10 cellular contexts compared by ENCODE assay signal in genomic region chr5:50553560-50553984, GRCh38.
DNase-seq lines count a peak whose midpoint lies in the region; ATAC-seq, FAIRE-seq and TF ChIP-seq lines count a peak whose summit lies in the region.
"Had no signal": no experiment of that assay in that cellular context is flagged by ENCODE, and none has a peak within 500 bp of the region (broad histone marks: within the 10 kb centered on the region; RNA-seq: fewer than 3 reads in every experiment).

No MANE protein-coding gene starts in this region.

- H3K79me2 ChIP-seq in hepatocyte: no peaks in the 10 kb centered on the region

- FAIRE-seq in GM19239 (lab: Jason Lieb, UNC): no peak

- no peaks in the 10 kb centered on the region for H3K9me2 ChIP-seq in hepatocyte (replicated peaks; ENCODE audit: insufficient read depth)

- TF ChIP-seq CTCF in Panc1 (IDR thresholded peaks at IDR 0.05) (no peak), hepatocyte (IDR thresholded peaks at IDR 0.05; ENCODE audit: poor library complexity) (no peak), HFFc6 (IDR thresholded peaks at IDR 0.05) (no peak)

- H3K4me1 ChIP-seq in Panc1 (ENCODE audit: control insufficient read depth, insufficient read depth, low read length) (no peaks in the 10 kb centered on the region; the same call in 1 of the 2 replicates), hepatocyte (ENCODE audit: insufficient read depth) (no peaks in the 10 kb centered on the region)

- CTCF ChIA-PET in Panc1 (lab: Charles Lee): no interaction called here

- intact Hi-C loops in left ventricle myocardium superior (cut with micrococcal nuclease) (no loop called here), Right ventricle myocardium inferior (cut with DNase I) (no loop called here), Panc1 (cut with micrococcal nuclease; ENCODE audit: unreplicated experiment) (no loop called here)

- no TSS peak for BruUV-seq in Panc1 (replicated peaks; lab: Mats Ljungman, UMichigan)

- DNase-seq in left ventricle myocardium superior (no peak), Right ventricle myocardium inferior (ENCODE audit: missing footprints) (no peak), Panc1 (ENCODE audit: low read depth, low spot score) (no peak), hepatocyte (ENCODE audit: low spot score) (no peak), GM19239 (ENCODE audit: insufficient read length, low spot score) (no peak), HFFc6 (no peak), activated gamma-delta T cell treated with Interleukin-2 at 50 U/mL for 16 hours (no peak)
- DNase-seq: activated CD4-positive, alpha-beta memory T cell treated with anti-CD3 and anti-CD28 coated beads for 36 hours; aorta had no signal

- H3K27me3 ChIP-seq in Panc1 (ENCODE audit: control insufficient read depth, insufficient read depth, low read length) (no peaks in the 10 kb centered on the region), hepatocyte (no peaks in the 10 kb centered on the region)

- WGBS in hepatocyte (ENCODE audit: low lambda C conversion rate, missing lambda C conversion rate): 51% methylated on average over 4 of the region's 4 CpGs

- H3K4me2 ChIP-seq in hepatocyte: peak overlapping the region; percentile 39

- H3K9me3 ChIP-seq in Panc1 (ENCODE audit: control insufficient read depth, insufficient read depth, low read depth, low read length) (no peaks in the 10 kb centered on the region), hepatocyte (ENCODE audit: low read depth) (no peaks in the 10 kb centered on the region)

- no peak overlapping the region for H3K4me3 Mint-ChIP-seq in HFFc6
- H3K4me3 Mint-ChIP-seq: activated CD4-positive, alpha-beta memory T cell treated with anti-CD3 and anti-CD28 coated beads for 36 hours had no signal

- peak overlapping the region in 1 of 2 experiments; percentile 43; a peak in 2 of 4 replicates for H3K4me3 ChIP-seq in Panc1 (ENCODE audit: low read depth in 2 of 2, low read length in 2 of 2)
- no peak overlapping the region for H3K4me3 ChIP-seq in hepatocyte

- no peaks in the 10 kb centered on the region for H3K36me3 ChIP-seq in Panc1 (ENCODE audit: control insufficient read depth, insufficient read depth, low read length)
- no peaks in the 10 kb centered on the region for H3K36me3 ChIP-seq in hepatocyte (replicated peaks; ENCODE audit: insufficient read depth, low read depth)

- H3K27me3 Mint-ChIP-seq in HFFc6 (ENCODE audit: insufficient read depth): no peaks in the 10 kb centered on the region
- H3K27me3 Mint-ChIP-seq: activated CD4-positive, alpha-beta memory T cell treated with anti-CD3 and anti-CD28 coated beads for 36 hours had no signal

- no peak overlapping the region for H3K27ac Mint-ChIP-seq in HFFc6
- H3K27ac Mint-ChIP-seq: activated CD4-positive, alpha-beta memory T cell treated with anti-CD3 and anti-CD28 coated beads for 36 hours had no signal

- peaks cover 5% of the 10 kb centered on the region; the same call in 1 of the 2 replicates for H3K9me3 Mint-ChIP-seq in HFFc6

- peak; percentile 39 for ATAC-seq in left ventricle myocardium superior
- no peak for ATAC-seq in Right ventricle myocardium inferior
- ATAC-seq in Panc1: peak; percentile 71
- ATAC-seq in GM19397 (IDR thresholded peaks at IDR 0.05; ENCODE audit: unreplicated experiment): no peak

- H2AFZ ChIP-seq in hepatocyte: peak overlapping the region; percentile 12

- no peaks in the 10 kb centered on the region for H3K4me1 Mint-ChIP-seq in HFFc6 (ENCODE audit: low read depth)

- H3K27ac ChIP-seq in Panc1 (ENCODE audit: low read length) (peak overlapping the region; percentile 3; the same call in 1 of the 2 replicates), hepatocyte (no peak overlapping the region)

- H3K36me3 Mint-ChIP-seq in HFFc6 (ENCODE audit: low read depth): no peaks in the 10 kb centered on the region
- H3K36me3 Mint-ChIP-seq: activated CD4-positive, alpha-beta memory T cell treated with anti-CD3 and anti-CD28 coated beads for 36 hours had no signal

- H4K20me1 ChIP-seq in hepatocyte (ENCODE audit: insufficient read depth, poor library complexity, severe bottlenecking): no peaks in the 10 kb centered on the region

- in situ Hi-C loops in Panc1 (cut with HindIII; ENCODE audit: low pct_unique_long_range_greater_than_20kb, low sequenced_read_pairs): no loop called here

- POLR2A ChIA-PET in Panc1 (lab: Charles Lee): no interaction called here

Comparison
In these comparisons a context has a peak if more than half of its experiments do, and no peak if none do; other contexts are left out.
1. ATAC-seq: peak in left ventricle myocardium superior (single experiment) and Panc1 (single experiment); none in Right ventricle myocardium inferior (single experiment) and GM19397 (single experiment).